16 cellular contexts compared by ENCODE assay signal in genomic region chr1:26469558-26469957, GRCh38. TPM values are rescaled to one million over a fixed set of nuclear protein-coding genes. Genes with fewer than 3 reads are reported as not detected.
DNase-seq lines count a peak whose midpoint lies in the region; ATAC-seq and TF ChIP-seq lines count a peak whose summit lies in the region.
"Had no signal": no experiment of that assay in that cellular context is flagged by ENCODE, and none has a peak within 500 bp of the region (broad histone marks: within the 10 kb centered on the region; RNA-seq: fewer than 3 reads in every experiment).

No MANE protein-coding gene starts in this region.

- no peaks in the 10 kb centered on the region for H3K9me3 Mint-ChIP-seq in CD8-positive, alpha-beta memory T cell
- H3K9me3 Mint-ChIP-seq in endodermal cell, result no peaks in the 10 kb centered on the region
- H3K9me3 Mint-ChIP-seq: activated naive CD8-positive, alpha-beta T cell treated with anti-CD3 and anti-CD28 coated beads for 36 hours had no signal

- TF ChIP-seq POLR2A in breast epithelium (IDR thresholded peaks at IDR 0.05), result no peak

- no peaks in the 10 kb centered on the region for H3K27me3 ChIP-seq in CD8-positive, alpha-beta memory T cell (ENCODE audit: insufficient read depth, low read length, poor library complexity, severe bottlenecking)
- no peaks in the 10 kb centered on the region for H3K27me3 ChIP-seq in endodermal cell (ENCODE audit: control insufficient read depth, insufficient read depth, low read length, poor library complexity, severe bottlenecking)
- no peaks in the 10 kb centered on the region for H3K27me3 ChIP-seq in breast epithelium
- H3K27me3 ChIP-seq: hepatocyte, vagina had no signal

- H3K4me1 Mint-ChIP-seq in CD8-positive, alpha-beta memory T cell, result peaks cover 33 to 38% (median 34%) of the 10 kb centered on the region in 3 donors
- H3K4me1 Mint-ChIP-seq in endodermal cell, result peaks cover 49% of the 10 kb centered on the region

- peaks cover 31% of the 10 kb centered on the region for H3K4me1 ChIP-seq in CD8-positive, alpha-beta memory T cell (ENCODE audit: insufficient read depth, low read length)
- H3K4me1 ChIP-seq in endodermal cell (ENCODE audit: control insufficient read depth, insufficient read depth, low read length), result peaks cover 5% of the 10 kb centered on the region
- H3K4me1 ChIP-seq in breast epithelium, result peaks cover 3 to 12% of the 10 kb centered on the region in 2 donors

- peak overlapping the region in 5 of 8 donors; percentile 5 to 99 (median 33) for H3K27ac Mint-ChIP-seq in CD8-positive, alpha-beta memory T cell
- peak overlapping the region; percentile 64 for H3K27ac Mint-ChIP-seq in endodermal cell

- CTCF ChIA-PET in CD8-positive, alpha-beta memory T cell (lab: Charles Lee), result interaction anchor here (0.9 to 1.4 kb wide), 4 partner anchors 37 to 421 kb away, joined by 3 to 5 read pairs (median 3); partner anchors contain the start of genes DHDDS and GPN2

- H3K4me3 Mint-ChIP-seq in CD8-positive, alpha-beta memory T cell, result no peak overlapping the region
- H3K4me3 Mint-ChIP-seq in endodermal cell, result no peak overlapping the region
- H3K4me3 Mint-ChIP-seq: activated naive CD8-positive, alpha-beta T cell treated with anti-CD3 and anti-CD28 coated beads for 36 hours had no signal

- TF ChIP-seq CTCF in endodermal cell (conservative IDR thresholded peaks at IDR 0.05) (no peak), breast epithelium (IDR thresholded peaks at IDR 0.05) (no peak)

- WGBS in endodermal cell (ENCODE audit: insufficient coverage in 1 of 2, insufficient read length in 1 of 2), 2 experiments, result 88% methylated on average over 5 of the region's 5 CpGs; no CpG with 5 or more reads in 1 of the 2 experiments

- POLR2A ChIA-PET in CD8-positive, alpha-beta memory T cell (lab: Charles Lee), result no interaction called here

- no peak for DNase-seq in CD8-positive, alpha-beta memory T cell
- peak; percentile 87 for DNase-seq in NCI-H1105 treated with DMSO at 0.1 percent for 48 hours (lab: John Stamatoyannopoulos, UW)
- peak; percentile 95 for DNase-seq in NCI-H69 (lab: John Stamatoyannopoulos, UW)
- no peak for DNase-seq in endodermal cell
- no peak for DNase-seq in iPS-NIHi7 (ENCODE audit: extremely low spot score)
- no peak for DNase-seq in breast epithelium (ENCODE audit: low spot score in 2 of 2)
- DNase-seq in activated naive CD4-positive, alpha-beta T cell treated with anti-CD3 and anti-CD28 coated beads, Interleukin-2, amount 50 U/mL, for 16 hours, result no peak
- DNase-seq: activated naive CD8-positive, alpha-beta T cell treated with anti-CD3 and anti-CD28 coated beads for 36 hours; stimulated activated naive CD4-positive, alpha-beta T cell treated with Interleukin-2 at 50 U/mL for 16 hours had no signal

- intact Hi-C loops in breast epithelium (cut with DNase I; ENCODE audit: low total_unique reads), result no loop called here

- peaks cover 17% of the 10 kb centered on the region for H3K36me3 ChIP-seq in CD8-positive, alpha-beta memory T cell (ENCODE audit: insufficient read depth, low read length)
- peaks cover 66% of the 10 kb centered on the region for H3K36me3 ChIP-seq in endodermal cell (ENCODE audit: control insufficient read depth, insufficient read depth, low read length)
- no peaks in the 10 kb centered on the region for H3K36me3 ChIP-seq in breast epithelium

- H3K27ac ChIP-seq in CD8-positive, alpha-beta memory T cell (ENCODE audit: low read depth, low read length), result no peak overlapping the region
- peak overlapping the region; percentile 56 for H3K27ac ChIP-seq in endodermal cell (ENCODE audit: low read depth, low read length)
- H3K27ac ChIP-seq in breast epithelium, result peak overlapping the region in 1 of 2 donors; percentile 13
- H3K27ac ChIP-seq: epithelial cell of prostate, hepatocyte, vagina, VCaP had no signal

- H3K27me3 Mint-ChIP-seq in CD8-positive, alpha-beta memory T cell, result no peaks in the 10 kb centered on the region
- H3K27me3 Mint-ChIP-seq in endodermal cell (ENCODE audit: insufficient read depth), result no peaks in the 10 kb centered on the region
- H3K27me3 Mint-ChIP-seq: activated naive CD8-positive, alpha-beta T cell treated with anti-CD3 and anti-CD28 coated beads for 36 hours had no signal

- H3K9me3 ChIP-seq in CD8-positive, alpha-beta memory T cell (ENCODE audit: low read length), result no peaks in the 10 kb centered on the region
- no peaks in the 10 kb centered on the region for H3K9me3 ChIP-seq in endodermal cell (ENCODE audit: control insufficient read depth, low read length)
- H3K9me3 ChIP-seq in breast epithelium, result no peaks in the 10 kb centered on the region
- H3K9me3 ChIP-seq: vagina had no signal

- no peak for ATAC-seq in HG02610 (IDR thresholded peaks at IDR 0.05; ENCODE audit: unreplicated experiment)
- ATAC-seq: left lobe of liver, right cardiac atrium had no signal

- no peak overlapping the region for H3K4me3 ChIP-seq in CD8-positive, alpha-beta memory T cell (ENCODE audit: low read length)
- H3K4me3 ChIP-seq in endodermal cell (ENCODE audit: low read length) (no peak overlapping the region), breast epithelium (no peak overlapping the region)
- H3K4me3 ChIP-seq: hepatocyte, vagina had no signal

- H3K9ac ChIP-seq in endodermal cell (ENCODE audit: extremely low read depth, low read length, poor library complexity, severe bottlenecking), result no peak overlapping the region

- H3K36me3 Mint-ChIP-seq in CD8-positive, alpha-beta memory T cell, result peaks cover 0 to 66% (median 13%) of the 10 kb centered on the region in 3 donors
- peaks cover 66% of the 10 kb centered on the region for H3K36me3 Mint-ChIP-seq in endodermal cell (ENCODE audit: low read depth)

RNA-seq across cellular contexts. Expression of gene HMGN2, which starts 2.7 kb away (rescaled TPM):
- 100 to 1,000 TPM; 877 to 878 TPM for total RNA-seq in CD8-positive, alpha-beta memory T cell
- 599 TPM for polyA plus RNA-seq in CD8-positive, alpha-beta memory T cell
- 100 to 1,000 TPM; 671 to 773 TPM for total RNA-seq in endodermal cell
- 1,236 TPM for polyA plus RNA-seq in endodermal cell (2013, experiment 1 of 2)
- 1,180 TPM for polyA plus RNA-seq in endodermal cell (2013, experiment 2 of 2)
- total RNA-seq in breast epithelium, result 100 to 1,000 TPM; 192 to 261 (median 204) TPM

RNA-seq across cellular contexts. Expression of gene DHDDS, which starts 37.4 kb away (rescaled TPM):
- total RNA-seq in CD8-positive, alpha-beta memory T cell, result 10 to 100 TPM; 47.9 to 52.2 TPM
- polyA plus RNA-seq in CD8-positive, alpha-beta memory T cell, result 21.6 TPM
- 10 to 100 TPM; 51.1 to 55.1 TPM for total RNA-seq in endodermal cell
- 22.9 TPM for polyA plus RNA-seq in endodermal cell (2013, experiment 1 of 2)
- 29.3 TPM for polyA plus RNA-seq in endodermal cell (2013, experiment 2 of 2)
- 10 to 100 TPM; 37.0 to 85.9 (median 42.9) TPM for total RNA-seq in breast epithelium

RNA-seq across cellular contexts. Expression of gene LIN28A, which starts 58.9 kb away (rescaled TPM):
- not detected for total RNA-seq in CD8-positive, alpha-beta memory T cell
- polyA plus RNA-seq in CD8-positive, alpha-beta memory T cell, result not detected
- total RNA-seq in endodermal cell (1,000 to 10,000 TPM in 1 of 2 donors, 100 to 1,000 TPM in 1; 867 to 1,041 TPM), breast epithelium (not detected)
- 195 TPM for polyA plus RNA-seq in endodermal cell (2013, experiment 1 of 2)
- 199 TPM for polyA plus RNA-seq in endodermal cell (2013, experiment 2 of 2)
- total RNA-seq: activated naive CD8-positive, alpha-beta T cell treated with anti-CD3 and anti-CD28 coated beads for 36 hours; right cardiac atrium; vagina had no signal
- polyA plus RNA-seq: right cardiac atrium had no signal

Comparison
In these comparisons a context has a peak if more than half of its experiments do, and no peak if none do; other contexts are left out.
1. DNase-seq: peak in NCI-H1105 treated with DMSO at 0.1 percent for 48 hours (single experiment) and NCI-H69 (single experiment); none in CD8-positive, alpha-beta memory T cell (0 of 5), endodermal cell (single experiment), iPS-NIHi7 (single experiment), breast epithelium (0 of 2) and activated naive CD4-positive, alpha-beta T cell treated with anti-CD3 and anti-CD28 coated beads, Interleukin-2, amount 50 U/mL, for 16 hours (single experiment).
2. RNA of gene LIN28A, which starts 58.9 kb away (total RNA-seq): 867 to 1,041 TPM in endodermal cell; not detected in CD8-positive, alpha-beta memory T cell and not detected in breast epithelium; every median in the first group is over 100 times any median in the second.